Comparison of ENCODE assay signal across 8 cellular contexts in the genomic region with DNA sequence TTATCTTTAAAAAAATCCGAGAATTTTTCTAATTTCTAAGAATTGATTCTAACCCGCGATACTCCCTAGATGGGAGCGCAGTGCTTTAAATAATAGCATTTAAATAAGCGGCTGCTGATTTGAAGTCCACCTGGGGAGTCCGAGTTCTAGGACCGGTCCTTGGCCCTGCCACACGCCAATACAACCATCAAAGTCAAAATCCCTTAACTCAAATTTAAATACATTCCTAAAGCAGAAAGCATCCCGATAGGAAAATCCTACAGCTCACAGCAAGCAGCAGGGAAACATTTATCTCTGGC. TPM values are rescaled to one million over a fixed set of nuclear protein-coding genes. Genes with fewer than 3 reads are reported as not detected.
DNase-seq lines count a peak whose midpoint lies in the region; ATAC-seq and TF ChIP-seq lines count a peak whose summit lies in the region.

No MANE protein-coding gene starts in this region.

- peaks cover 7 to 18% (median 8%) of the 10 kb centered on the region in 3 donors for H3K4me1 Mint-ChIP-seq in naive B cell

- ATAC-seq in naive B cell (ENCODE audit: low read depth in 2 of 2) (no peak), HG02970 (IDR thresholded peaks at IDR 0.05; ENCODE audit: low FRiP score, unreplicated experiment) (no peak), GM21576 (IDR thresholded peaks at IDR 0.05; ENCODE audit: unreplicated experiment) (no peak), GM19467 (IDR thresholded peaks at IDR 0.05; ENCODE audit: unreplicated experiment) (no peak)

- no peaks in the 10 kb centered on the region for H3K36me3 Mint-ChIP-seq in naive B cell

- peak overlapping the region; percentile 88 to 100 (median 97) for H3K4me3 Mint-ChIP-seq in naive B cell

- no peak for DNase-seq in AG10803 (ENCODE audit: low read depth)
- DNase-seq in HL-60 (ENCODE audit: low read depth in 1 of 2, low spot score in 1 of 2), result no peak
- peak in 3 of 61 donors; percentile 20 to 58 (median 35) for DNase-seq in caudate nucleus (lab: John Stamatoyannopoulos, UW)
- DNase-seq in naive B cell, result no peak
- DNase-seq in NCI-H1436 (lab: John Stamatoyannopoulos, UW), result no peak

- no peaks in the 10 kb centered on the region for H3K27me3 Mint-ChIP-seq in naive B cell

- peak overlapping the region; percentile 93 for H3K27ac ChIP-seq in HL-60 (replicated peaks)
- peak overlapping the region; percentile 48 for H3K27ac ChIP-seq in caudate nucleus (ENCODE audit: low read depth, low read length)

- TF ChIP-seq CTCF in AG10803 (conservative IDR thresholded peaks at IDR 0.05; ENCODE audit: low read length) (no peak), HL-60 (IDR thresholded peaks at IDR 0.05; ENCODE audit: insufficient read depth, low read length) (no peak)

- no peaks in the 10 kb centered on the region for H3K9me3 Mint-ChIP-seq in naive B cell

- H3K4me3 ChIP-seq in AG10803 (ENCODE audit: low read length) (peak overlapping the region; percentile 68), HL-60 (replicated peaks; ENCODE audit: insufficient read depth, low read length) (peak overlapping the region; percentile 26)

- H3K27ac Mint-ChIP-seq in naive B cell, result peak overlapping the region; percentile 86 to 97 (median 91)

- H3K27me3 ChIP-seq in HL-60 (ENCODE audit: insufficient read depth, poor library complexity, severe bottlenecking), result no peaks in the 10 kb centered on the region

RNA-seq across cellular contexts. Expression of a gene that starts 0.5 kb away (rescaled TPM):
- polyA plus RNA-seq in naive B cell (ENCODE audit: low read depth in 6 of 6), result 1 to 10 TPM; 1.2 to 8.5 (median 2.1) TPM

RNA-seq across cellular contexts. Expression of a gene that starts 39.2 kb away (rescaled TPM):
- 10 to 100 TPM in 1 of 6 donors, 1 to 10 TPM in 5; 2.2 to 10.1 (median 5.0) TPM for polyA plus RNA-seq in naive B cell (ENCODE audit: low read depth in 6 of 6)
